Comparison of ENCODE assay signal across 8 cellular contexts in genomic region chr1:116498789-116499628, GRCh38.
DNase-seq lines count a peak whose midpoint lies in the region; ATAC-seq and TF ChIP-seq lines count a peak whose summit lies in the region.

No MANE protein-coding gene starts in this region.

- no peaks in the 10 kb centered on the region for H3K9me3 Mint-ChIP-seq in immature natural killer cell

- H3K27ac Mint-ChIP-seq in immature natural killer cell, result peak overlapping the region in 5 of 6 donors; percentile 79 to 92 (median 84)

- peak; percentile 87 for DNase-seq in G401 (ENCODE audit: low spot score)
- DNase-seq in HFF-Myc (ENCODE audit: extremely low read depth, low read depth), result peak; percentile 65
- DNase-seq in NCI-H1436 (lab: John Stamatoyannopoulos, UW), result peak; percentile 73
- DNase-seq in SW480 (ENCODE audit: low spot score), result peak; percentile 78
- DNase-seq in T47D (ENCODE audit: low read depth in 1 of 2, low spot score in 1 of 2), result peak; percentile 31 to 69
- DNase-seq in immature natural killer cell, result peak; percentile 63 to 66 (median 64)
- peak in 2 of 3 donors; percentile 27 to 66 for DNase-seq in stimulated activated CD4-positive, alpha-beta T cell treated with anti-CD3 and anti-CD28 coated beads, Interleukin-12 subunit alpha, Interleukin-12 subunit beta, amount 100 ng/mL, for 48 hours (ENCODE audit: low read depth in 2 of 3, low spot score in 1 of 3)

- TF ChIP-seq CTCF in HFF-Myc (IDR thresholded peaks at IDR 0.05; ENCODE audit: low read depth, low read length, missing control alignments), result peak; percentile 73

- H3K4me1 Mint-ChIP-seq in immature natural killer cell, result peaks cover 60 to 65% of the 10 kb centered on the region in 2 donors

- H3K4me3 ChIP-seq in HFF-Myc (replicated peaks; ENCODE audit: low read depth, low read length), result no peak overlapping the region

- H3K27me3 Mint-ChIP-seq in immature natural killer cell (ENCODE audit: low read depth in 3 of 3), result peaks cover 0 to 5% (median 0%) of the 10 kb centered on the region in 3 donors

- H3K36me3 Mint-ChIP-seq in immature natural killer cell, result peaks cover 0 to 9% (median 4%) of the 10 kb centered on the region in 3 donors

- ATAC-seq in HG03571 (IDR thresholded peaks at IDR 0.05; ENCODE audit: unreplicated experiment), result no peak

- in situ Hi-C loops in G401 (cut with HindIII; ENCODE audit: low sequenced_read_pairs) (no loop called here), T47D (cut with HindIII; ENCODE audit: low pct_unique_long_range_greater_than_20kb, low sequenced_read_pairs) (no loop called here)

- H3K4me3 Mint-ChIP-seq in immature natural killer cell, result no peak overlapping the region
